Comparison of ENCODE assay signal across 15 cellular contexts in the genomic region with DNA sequence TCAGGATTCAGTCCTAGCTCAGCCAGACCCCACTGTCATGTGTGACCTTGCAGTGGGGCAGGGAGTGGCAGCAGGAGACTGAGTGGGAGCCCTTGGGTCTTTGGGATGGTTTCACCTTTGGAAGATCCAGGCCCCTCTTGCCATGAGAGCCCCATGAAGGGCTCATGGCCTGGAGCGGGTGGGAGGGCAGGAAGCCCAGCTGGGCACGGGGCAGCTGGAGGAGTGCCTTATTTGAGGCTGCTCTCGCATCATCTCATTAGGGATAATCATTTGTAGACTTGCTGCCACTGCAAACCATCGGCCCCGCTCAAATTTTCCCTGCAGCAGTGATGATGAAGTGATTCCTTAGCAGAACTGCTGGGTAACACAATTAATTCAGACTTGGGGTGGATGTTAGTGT.
"Had no signal": no experiment of that assay in that cellular context is flagged by ENCODE, and none has a peak within 500 bp of the region (broad histone marks: within the 10 kb centered on the region; RNA-seq: fewer than 3 reads in every experiment).

No MANE protein-coding gene starts in this region.

- H3K27ac Mint-ChIP-seq: activated CD8-positive, alpha-beta memory T cell treated with anti-CD3 and anti-CD28 coated beads, Interleukin-2, amount 10 ng/mL, durations not matched to agents 7 days and 5 days; activated naive CD8-positive, alpha-beta T cell treated with anti-CD3 and anti-CD28 coated beads for 36 hours; T-helper 17 cell had no signal

- H3K27ac ChIP-seq: dorsolateral prefrontal cortex, right lobe of liver had no signal

- H3K4me3 Mint-ChIP-seq: activated CD8-positive, alpha-beta memory T cell treated with anti-CD3 and anti-CD28 coated beads, Interleukin-2, amount 10 ng/mL, durations not matched to agents 7 days and 5 days; activated naive CD8-positive, alpha-beta T cell treated with anti-CD3 and anti-CD28 coated beads for 36 hours; activated T-cell treated with anti-CD3 and anti-CD28 coated beads, Interleukin-2, amount 50 U/mL, for 4 hours; T-helper 17 cell had no signal

- H3K9me3 Mint-ChIP-seq: activated naive CD8-positive, alpha-beta T cell treated with anti-CD3 and anti-CD28 coated beads for 36 hours; activated T-cell treated with anti-CD3 and anti-CD28 coated beads, Interleukin-2, amount 50 U/mL, for 4 hours had no signal

- H3K36me3 ChIP-seq: esophagus squamous epithelium, right lobe of liver had no signal

- H3K9me3 ChIP-seq: esophagus squamous epithelium, right lobe of liver had no signal

- H3K4me3 ChIP-seq: dorsolateral prefrontal cortex, esophagus squamous epithelium, right lobe of liver had no signal

- DNase-seq: activated CD4-positive, alpha-beta T cell treated with anti-CD3 and anti-CD28 coated beads, Interleukin-2, amount 50 U/mL, for 4 hours; activated CD4-positive, CD25-positive, alpha-beta regulatory T cell treated with anti-CD3 and anti-CD28 coated beads, Interleukin-2, amount 50 U/mL, for 72 hours; activated CD8-positive, alpha-beta memory T cell treated with anti-CD3 and anti-CD28 coated beads, Interleukin-2, amount 10 ng/mL, durations not matched to agents 7 days and 5 days; activated effector memory CD4-positive, alpha-beta T cell treated with anti-CD3 and anti-CD28 coated beads, Interleukin-2, amount 50 U/mL, for 16 hours; activated naive CD8-positive, alpha-beta T cell treated with anti-CD3 and anti-CD28 coated beads for 36 hours; activated T-cell treated with anti-CD3 and anti-CD28 coated beads, Interleukin-2, amount 50 U/mL, for 4 hours; dorsolateral prefrontal cortex; esophagus squamous epithelium; foreskin fibroblast; nucleus accumbens; right lobe of liver; stimulated activated CD4-positive, alpha-beta T cell treated with anti-CD3 and anti-CD28 coated beads, Interleukin-2, amount 100 ng/mL, for 48 hours; stimulated activated naive CD4-positive, alpha-beta T cell treated with Interleukin-2 at 50 U/mL for 16 hours; T-helper 17 cell had no signal

- H3K36me3 Mint-ChIP-seq: activated CD8-positive, alpha-beta memory T cell treated with anti-CD3 and anti-CD28 coated beads, Interleukin-2, amount 10 ng/mL, durations not matched to agents 7 days and 5 days; activated naive CD8-positive, alpha-beta T cell treated with anti-CD3 and anti-CD28 coated beads for 36 hours had no signal

- H3K4me1 Mint-ChIP-seq: activated CD8-positive, alpha-beta memory T cell treated with anti-CD3 and anti-CD28 coated beads, Interleukin-2, amount 10 ng/mL, durations not matched to agents 7 days and 5 days; activated naive CD8-positive, alpha-beta T cell treated with anti-CD3 and anti-CD28 coated beads for 36 hours; T-helper 17 cell had no signal

- H3K27me3 ChIP-seq: dorsolateral prefrontal cortex, esophagus squamous epithelium, right lobe of liver had no signal

- ATAC-seq: activated CD8-positive, alpha-beta memory T cell treated with anti-CD3 and anti-CD28 coated beads, Interleukin-2, amount 10 ng/mL, durations not matched to agents 7 days and 5 days; activated T-cell treated with anti-CD3 and anti-CD28 coated beads, Interleukin-2, amount 50 U/mL, for 4 hours; left lobe of liver; right lobe of liver; T-helper 17 cell had no signal

- H3K27me3 Mint-ChIP-seq: activated CD8-positive, alpha-beta memory T cell treated with anti-CD3 and anti-CD28 coated beads, Interleukin-2, amount 10 ng/mL, durations not matched to agents 7 days and 5 days; activated naive CD8-positive, alpha-beta T cell treated with anti-CD3 and anti-CD28 coated beads for 36 hours had no signal
